8 cellular contexts compared by ENCODE assay signal in genomic region chr2:207330912-207331311, GRCh38.
DNase-seq lines count a peak whose midpoint lies in the region; ATAC-seq and TF ChIP-seq lines count a peak whose summit lies in the region.

No MANE protein-coding gene starts in this region.

- H3K27me3 ChIP-seq in kidney epithelial cell (ENCODE audit: control insufficient read depth, insufficient read depth, low read length) = no peaks in the 10 kb centered on the region
- H3K27me3 ChIP-seq in transverse colon = no peaks in the 10 kb centered on the region
- H3K27me3 ChIP-seq in vagina = no peaks in the 10 kb centered on the region

- TF ChIP-seq CTCF in kidney epithelial cell (IDR thresholded peaks at IDR 0.05; ENCODE audit: insufficient read depth, low read length, poor library complexity, severe bottlenecking) = no peak
- no peak for TF ChIP-seq CTCF in transverse colon (IDR thresholded peaks at IDR 0.05)
- TF ChIP-seq CTCF in vagina (IDR thresholded peaks at IDR 0.05) = no peak

- H3K4me3 ChIP-seq in kidney epithelial cell (ENCODE audit: low read depth, low read length) = no peak overlapping the region
- H3K4me3 ChIP-seq in transverse colon = no peak overlapping the region
- no peak overlapping the region for H3K4me3 ChIP-seq in vagina

- no peak for TF ChIP-seq EP300 in transverse colon (IDR thresholded peaks at IDR 0.05; ENCODE audit: low read depth)

- in situ Hi-C loops in transverse colon (cut with MboI; ENCODE audit: low pct_ligation_motif_present in 1 of 4, low pct_unique_long_range_greater_than_20kb in 1 of 4, low sequenced_read_pairs in 3 of 4) = no loop called here

- TF ChIP-seq POLR2A in transverse colon (IDR thresholded peaks at IDR 0.05) (no peak), vagina (IDR thresholded peaks at IDR 0.05) (no peak)

- H3K9me3 ChIP-seq in transverse colon = no peaks in the 10 kb centered on the region
- no peaks in the 10 kb centered on the region for H3K9me3 ChIP-seq in vagina

- ATAC-seq in GM21367 (IDR thresholded peaks at IDR 0.05; ENCODE audit: unreplicated experiment) (peak; percentile 49), HG03558 (IDR thresholded peaks at IDR 0.05; ENCODE audit: extremely low read depth, unreplicated experiment) (peak; percentile 34)

- H3K4me1 ChIP-seq in transverse colon = peaks cover 0 to 5% (median 2%) of the 10 kb centered on the region in 4 donors
- peaks cover 20% of the 10 kb centered on the region for H3K4me1 ChIP-seq in vagina

- no peak overlapping the region for H3K27ac ChIP-seq in transverse colon
- H3K27ac ChIP-seq in vagina = no peak overlapping the region

- intact Hi-C loops in transverse colon (cut with DNase I; ENCODE audit: low total_unique reads) = loop anchor here (5.0 kb wide), 1 partner anchor 164 kb away; the partner anchor contains the start of gene KLF7
- intact Hi-C loops in vagina (cut with DNase I) = loop anchor here (10.0 kb wide), 1 partner anchor 166 kb away; the partner anchor contains the start of gene KLF7

- DNase-seq in GM04503 (ENCODE audit: low read depth) = peak; percentile 84
- peak; percentile 6 for DNase-seq in activated T-cell treated with anti-CD3 and anti-CD28 coated beads for 4 hours
- DNase-seq in kidney epithelial cell (ENCODE audit: low read depth) = peak; percentile 97
- no peak for DNase-seq in transverse colon
- no peak for DNase-seq in retina
- no peak for DNase-seq in vagina (ENCODE audit: extremely low spot score in 2 of 2)

- H3K36me3 ChIP-seq in kidney epithelial cell (ENCODE audit: control insufficient read depth, insufficient read depth, low read length) = no peaks in the 10 kb centered on the region
- H3K36me3 ChIP-seq in transverse colon = no peaks in the 10 kb centered on the region
- H3K36me3 ChIP-seq in vagina = no peaks in the 10 kb centered on the region

- 71 to 100% methylated on average over 2 to 7 of the region's 7 CpGs for WGBS in transverse colon (ENCODE audit: low coverage in 1 of 2), 2 donors

Comparison
In these comparisons a context has a peak if more than half of its experiments do, and no peak if none do; other contexts are left out.
1. DNase-seq: peak in GM04503 (single experiment), activated T-cell treated with anti-CD3 and anti-CD28 coated beads for 4 hours (single experiment) and kidney epithelial cell (single experiment); none in transverse colon (single experiment), retina (single experiment) and vagina (0 of 2).